ENCODE assay signal across 8 cellular contexts in genomic region chr5:157603333-157604190, GRCh38. TPM values are rescaled to one million over a fixed set of nuclear protein-coding genes. Genes with fewer than 3 reads are reported as not detected.
DNase-seq lines count a peak whose midpoint lies in the region; ATAC-seq and TF ChIP-seq lines count a peak whose summit lies in the region.

No MANE protein-coding gene starts in this region.

- peak; percentile 96 for DNase-seq in M059J (ENCODE audit: low read depth)
- peak; percentile 81 for DNase-seq in activated CD8-positive, alpha-beta memory T cell treated with anti-CD3 and anti-CD28 coated beads for 24 hours
- DNase-seq in fibroblast of villous mesenchyme (ENCODE audit: low read depth), result peak; percentile 80
- DNase-seq in stimulated activated effector memory CD8-positive, alpha-beta T cell treated with anti-CD3 and anti-CD28 coated beads, Interleukin-12 subunit alpha, Interleukin-12 subunit beta, amount 100 ng/mL, for 72 hours (ENCODE audit: low spot score in 2 of 2), result peak; percentile 35 to 86
- no peak for DNase-seq in DMS153 treated with DMSO at 0.1 percent for 48 hours (lab: John Stamatoyannopoulos, UW; ENCODE audit: unreplicated experiment)
- DNase-seq in BE2C, result no peak

- H3K27ac Mint-ChIP-seq in stimulated activated effector memory CD8-positive, alpha-beta T cell treated with anti-CD3 and anti-CD28 coated beads, Interleukin-12 subunit alpha, Interleukin-12 subunit beta, amount 100 ng/mL, for 72 hours, result peak overlapping the region; percentile 85

- H3K4me1 ChIP-seq in BE2C, result no peaks in the 10 kb centered on the region

- peak overlapping the region; percentile 40 for H3K4me3 Mint-ChIP-seq in stimulated activated effector memory CD8-positive, alpha-beta T cell treated with anti-CD3 and anti-CD28 coated beads, Interleukin-12 subunit alpha, Interleukin-12 subunit beta, amount 100 ng/mL, for 72 hours

- ATAC-seq in GM18502 (IDR thresholded peaks at IDR 0.05; ENCODE audit: poor library complexity, unreplicated experiment), result peak; percentile 45
- peak; percentile 80 for ATAC-seq in stimulated activated effector memory CD8-positive, alpha-beta T cell treated with anti-CD3 and anti-CD28 coated beads, Interleukin-12 subunit alpha, Interleukin-12 subunit beta, amount 100 ng/mL, for 72 hours
- ATAC-seq in HG03025 (IDR thresholded peaks at IDR 0.05; ENCODE audit: low FRiP score, unreplicated experiment), result no peak

- peaks cover 16% of the 10 kb centered on the region for H3K36me3 Mint-ChIP-seq in stimulated activated effector memory CD8-positive, alpha-beta T cell treated with anti-CD3 and anti-CD28 coated beads, Interleukin-12 subunit alpha, Interleukin-12 subunit beta, amount 100 ng/mL, for 72 hours

- H3K4me1 Mint-ChIP-seq in stimulated activated effector memory CD8-positive, alpha-beta T cell treated with anti-CD3 and anti-CD28 coated beads, Interleukin-12 subunit alpha, Interleukin-12 subunit beta, amount 100 ng/mL, for 72 hours, result peaks cover 78% of the 10 kb centered on the region

- no peaks in the 10 kb centered on the region for H3K9me3 Mint-ChIP-seq in stimulated activated effector memory CD8-positive, alpha-beta T cell treated with anti-CD3 and anti-CD28 coated beads, Interleukin-12 subunit alpha, Interleukin-12 subunit beta, amount 100 ng/mL, for 72 hours

- TF ChIP-seq CTCF in fibroblast of villous mesenchyme (IDR thresholded peaks at IDR 0.05; ENCODE audit: insufficient read depth, low read depth, low read length) (no peak), BE2C (IDR thresholded peaks at IDR 0.05; ENCODE audit: low read depth, low read length) (no peak)

- no peaks in the 10 kb centered on the region for H3K27me3 ChIP-seq in BE2C

- H3K4me3 ChIP-seq in fibroblast of villous mesenchyme (ENCODE audit: low read depth, low read length), result no peak overlapping the region
- H3K4me3 ChIP-seq in BE2C (ENCODE audit: low read depth, low read length), result no peak overlapping the region

- H3K36me3 ChIP-seq in BE2C, result no peaks in the 10 kb centered on the region

- no peaks in the 10 kb centered on the region for H3K9me3 ChIP-seq in BE2C

RNA-seq across cellular contexts. Expression of gene ADAM19, which starts 28.0 kb away (rescaled TPM):
- total RNA-seq in M059J (2014; rRNA removed; shearing (Covaris generic)), result 38.4 and 57.2 TPM in 2 replicates
- total RNA-seq in fibroblast of villous mesenchyme, result 89.8 and 119 TPM in 2 replicates
- 0.62 TPM for polyA plus RNA-seq in BE2C (2012; ENCODE audit: insufficient read depth, insufficient read length, low read depth)

RNA-seq across cellular contexts. Expression of gene SOX30, which starts 48.7 kb away (rescaled TPM):
- 0.12 and 0.22 TPM in 2 replicates for total RNA-seq in M059J (2014; rRNA removed; shearing (Covaris generic))
- under 0.01 TPM in 1 of 2 replicates, not detected in the other for total RNA-seq in fibroblast of villous mesenchyme
- polyA plus RNA-seq in BE2C (2012; ENCODE audit: insufficient read depth, insufficient read length, low read depth), result not detected

Comparison
In these comparisons a context has a peak if more than half of its experiments do, and no peak if none do; other contexts are left out.
1. DNase-seq: peak in M059J (single experiment), activated CD8-positive, alpha-beta memory T cell treated with anti-CD3 and anti-CD28 coated beads for 24 hours (single experiment), fibroblast of villous mesenchyme (single experiment) and stimulated activated effector memory CD8-positive, alpha-beta T cell treated with anti-CD3 and anti-CD28 coated beads, Interleukin-12 subunit alpha, Interleukin-12 subunit beta, amount 100 ng/mL, for 72 hours (2 of 2); none in DMS153 treated with DMSO at 0.1 percent for 48 hours (single experiment) and BE2C (single experiment).